In genomic region chr1:235023197-235024044, GRCh38 we compare ENCODE assay signal across 1 cellular context.
A peak's percentile ranks its signal among the peaks of the same experiment; 100 is the strongest.
TF ChIP-seq lines count a peak whose summit lies in the region.

No MANE protein-coding gene starts in this region.

TF ChIP-seq in GM12878, 131 proteins besides CTCF, POLR2A, EP300 and RAD21 (continued from another document and continues in another):
- TF ChIP-seq HSF1 (IDR thresholded peaks at IDR 0.05; ENCODE audit: low read depth, low read length) (no peak), MXI1 (IDR thresholded peaks at IDR 0.05; ENCODE audit: low read depth, low read length) (no peak), SUZ12 (IDR thresholded peaks at IDR 0.05; ENCODE audit: unreplicated experiment) (no peak), LARP7 (IDR thresholded peaks at IDR 0.05) (no peak), ZNF207 (IDR thresholded peaks at IDR 0.05; ENCODE audit: borderline replicate concordance) (no peak), ZZZ3 (IDR thresholded peaks at IDR 0.05; ENCODE audit: control insufficient read depth, insufficient read length, low read depth) (no peak), HDAC2 (IDR thresholded peaks at IDR 0.05) (no peak), CREM (IDR thresholded peaks at IDR 0.05; ENCODE audit: low read depth) (peak; percentile 80), ESRRA (IDR thresholded peaks at IDR 0.05; ENCODE audit: low read length) (no peak), NFIC (IDR thresholded peaks at IDR 0.05; ENCODE audit: low read depth, low read length) (peak; percentile 81), GATAD2B (conservative IDR thresholded peaks at IDR 0.05; ENCODE audit: low read depth) (peak; percentile 67), E4F1 (IDR thresholded peaks at IDR 0.05; ENCODE audit: borderline replicate concordance, partially characterized antibody) (no peak), NFYA (IDR thresholded peaks at IDR 0.05; ENCODE audit: borderline replicate concordance, low read depth, low read length) (no peak), STAT1 (conservative IDR thresholded peaks at IDR 0.05) (no peak), ZBTB40 (IDR thresholded peaks at IDR 0.05; ENCODE audit: borderline replicate concordance) (no peak), ELK1 (IDR thresholded peaks at IDR 0.05; ENCODE audit: low read depth, low read length) (no peak), MAX (IDR thresholded peaks at IDR 0.05; ENCODE audit: low read depth, low read length) (peak; percentile 25; the same call in 1 of the 2 replicates), NR2C1 (IDR thresholded peaks at IDR 0.05) (no peak), PRDM15 (CRISPR knock-in tag; IDR thresholded peaks at IDR 0.05) (0 out of 2 replicates have a peak, but pooled peaks have one; percentile 26), ZBTB11 (CRISPR knock-in tag; IDR thresholded peaks at IDR 0.05) (no peak), NR2C2 (IDR thresholded peaks at IDR 0.05; ENCODE audit: borderline replicate concordance, control insufficient read depth, insufficient read length, low read depth) (no peak), IRF5 (IDR thresholded peaks at IDR 0.05; ENCODE audit: borderline replicate concordance) (no peak), BMI1 (IDR thresholded peaks at IDR 0.05; ENCODE audit: borderline replicate concordance) (no peak), KLF5 (IDR thresholded peaks at IDR 0.05; ENCODE audit: partially characterized antibody) (no peak), IKZF1 (conservative IDR thresholded peaks at IDR 0.05) (peak; percentile 79), RELA (IDR thresholded peaks at IDR 0.05; ENCODE audit: borderline replicate concordance, partially characterized antibody) (peak; percentile 42), EGR1 (IDR thresholded peaks at IDR 0.05; ENCODE audit: borderline replicate concordance in 1 of 2, low read depth in 2 of 2, low read length in 2 of 2) (0 out of 3 replicates have a peak, but pooled peaks of 1 of the 2 experiments have one; percentile 26), NBN (IDR thresholded peaks at IDR 0.05) (0 out of 2 replicates have a peak, but pooled peaks have one; percentile 24), KAT2A (conservative IDR thresholded peaks at IDR 0.05; ENCODE audit: control insufficient read depth, low read depth, low read length) (no peak), ZBTB4 (CRISPR knock-in tag; IDR thresholded peaks at IDR 0.05) (no peak), FOXK2 (IDR thresholded peaks at IDR 0.05) (no peak), SIN3A (IDR thresholded peaks at IDR 0.05; ENCODE audit: low read depth, low read length) (no peak), ZBED1 (IDR thresholded peaks at IDR 0.05; ENCODE audit: borderline replicate concordance) (no peak; the same call in none of the 2 replicates), SREBF2 (IDR thresholded peaks at IDR 0.05; ENCODE audit: low read length) (no peak), TAF1 (IDR thresholded peaks at IDR 0.05; ENCODE audit: borderline replicate concordance, low read depth, low read length) (no peak)
